Comparison of ENCODE assay signal across 1 cellular context in genomic region chr9:136793063-136793946, GRCh38.
A peak's percentile ranks its signal among the peaks of the same experiment; 100 is the strongest.
TF ChIP-seq lines count a peak whose summit lies in the region.

No MANE protein-coding gene starts in this region.

TF ChIP-seq in HepG2, 621 proteins besides CTCF, POLR2A, EP300 and RAD21 (continued from another document and continues in another):
- TF ChIP-seq GRHL1 (CRISPR knock-in tag; conservative IDR thresholded peaks at IDR 0.05) (no peak), ZGPAT (CRISPR knock-in tag; IDR thresholded peaks at IDR 0.05) (no peak), MTERF4 (CRISPR knock-in tag; IDR thresholded peaks at IDR 0.05) (no peak), GABPB1 (CRISPR knock-in tag; IDR thresholded peaks at IDR 0.05) (peak; percentile 22; the same call in 1 of the 2 replicates), HMG20A (CRISPR knock-in tag; IDR thresholded peaks at IDR 0.05; ENCODE audit: borderline replicate concordance) (no peak), PTBP1 (IDR thresholded peaks at IDR 0.05; ENCODE audit: low read depth, low read length, poor library complexity, severe bottlenecking) (no peak), HNF4G (IDR thresholded peaks at IDR 0.05; ENCODE audit: borderline replicate concordance, low read depth, low read length) (no peak), HNF4G (CRISPR knock-in tag; IDR thresholded peaks at IDR 0.05; ENCODE audit: borderline replicate concordance, low read depth) (no peak), ZNF792 (CRISPR knock-in tag; IDR thresholded peaks at IDR 0.05) (no peak), CCDC6 (CRISPR knock-in tag; IDR thresholded peaks at IDR 0.05) (no peak), PRDM4 (CRISPR knock-in tag; IDR thresholded peaks at IDR 0.05; ENCODE audit: borderline replicate concordance) (no peak), ZSCAN5A (CRISPR knock-in tag; IDR thresholded peaks at IDR 0.05; ENCODE audit: borderline replicate concordance) (no peak), ZNF484 (CRISPR knock-in tag; IDR thresholded peaks at IDR 0.05; ENCODE audit: borderline replicate concordance, low read depth) (no peak), TBP (CRISPR knock-in tag; IDR thresholded peaks at IDR 0.05) (no peak), POLR2AphosphoS5 (IDR thresholded peaks at IDR 0.05; ENCODE audit: low read depth, low read length) (peak; percentile 84), MED1 (CRISPR knock-in tag; IDR thresholded peaks at IDR 0.05) (0 out of 2 replicates have a peak, but pooled peaks have one; percentile 42), CENPT (CRISPR knock-in tag; IDR thresholded peaks at IDR 0.05; ENCODE audit: low read depth) (no peak), STAT5B (CRISPR knock-in tag; IDR thresholded peaks at IDR 0.05) (no peak), CSRNP2 (CRISPR knock-in tag; conservative IDR thresholded peaks at IDR 0.05; ENCODE audit: low read depth) (no peak), ZNF180 (CRISPR knock-in tag; IDR thresholded peaks at IDR 0.05; ENCODE audit: borderline replicate concordance, low read depth) (no peak), ZNF441 (CRISPR knock-in tag; IDR thresholded peaks at IDR 0.05; ENCODE audit: borderline replicate concordance) (no peak), ZNF761 (CRISPR knock-in tag; conservative IDR thresholded peaks at IDR 0.05) (peak; percentile 16; the same call in 1 of the 2 replicates), ISX (CRISPR knock-in tag; conservative IDR thresholded peaks at IDR 0.05) (no peak), SMYD3 (CRISPR knock-in tag; IDR thresholded peaks at IDR 0.05) (no peak), ZBTB3 (CRISPR knock-in tag; IDR thresholded peaks at IDR 0.05; ENCODE audit: borderline replicate concordance, low read depth) (no peak), HNF1B (CRISPR knock-in tag; IDR thresholded peaks at IDR 0.05) (peak; percentile 54; the same call in 1 of the 2 replicates), AHDC1 (CRISPR knock-in tag; IDR thresholded peaks at IDR 0.05; ENCODE audit: borderline replicate concordance) (no peak), ZNF329 (CRISPR knock-in tag; IDR thresholded peaks at IDR 0.05; ENCODE audit: low read depth) (no peak), ZNF790 (CRISPR knock-in tag; IDR thresholded peaks at IDR 0.05; ENCODE audit: borderline replicate concordance) (no peak), ZNF446 (CRISPR knock-in tag; IDR thresholded peaks at IDR 0.05) (no peak), ZNF207 (IDR thresholded peaks at IDR 0.05; ENCODE audit: borderline replicate concordance) (no peak), ZC3H4 (CRISPR knock-in tag; IDR thresholded peaks at IDR 0.05; ENCODE audit: borderline replicate concordance) (no peak), ARID4A (CRISPR knock-in tag; IDR thresholded peaks at IDR 0.05; ENCODE audit: borderline replicate concordance) (peak; percentile 28; the same call in 1 of the 2 replicates), TAF15 (IDR thresholded peaks at IDR 0.05; ENCODE audit: low read depth, low read length, poor library complexity, severe bottlenecking) (peak; percentile 60), TBX2 (CRISPR knock-in tag; IDR thresholded peaks at IDR 0.05; ENCODE audit: borderline replicate concordance) (peak; percentile 14; the same call in 1 of the 2 replicates), HNRNPH1 (optimal IDR thresholded peaks at IDR 0.05; ENCODE audit: low read depth, low read length) (no peak), ZNF605 (CRISPR knock-in tag; IDR thresholded peaks at IDR 0.05) (no peak), ZNF468 (CRISPR knock-in tag; IDR thresholded peaks at IDR 0.05) (no peak)
